ENCODE assay signal across 8 cellular contexts in the genomic region with DNA sequence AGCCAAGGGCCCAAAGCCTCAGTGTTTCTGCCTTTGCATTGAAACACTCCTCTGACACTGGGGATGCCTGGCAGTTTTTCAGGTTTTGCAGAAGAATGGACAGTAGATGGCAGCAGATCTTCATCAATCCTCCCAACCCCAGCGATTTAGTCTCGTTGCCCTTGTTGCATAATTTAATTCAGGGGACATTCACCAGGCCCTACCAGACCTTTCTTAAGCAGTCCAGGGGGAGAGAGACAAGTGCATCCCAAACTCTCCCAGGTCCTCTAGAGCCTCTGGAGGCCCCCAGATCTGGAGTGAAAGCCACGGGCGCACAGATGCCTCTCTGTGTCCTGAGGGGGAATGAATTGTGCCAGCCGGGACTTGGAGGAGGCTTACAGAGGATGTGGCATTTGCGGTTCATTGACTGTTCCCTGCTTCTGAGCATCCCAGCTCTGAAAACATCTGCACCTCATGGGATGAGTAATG. TPM values are rescaled to one million over a fixed set of nuclear protein-coding genes. Genes with fewer than 3 reads are reported as not detected.
DNase-seq lines count a peak whose midpoint lies in the region; ATAC-seq and TF ChIP-seq lines count a peak whose summit lies in the region.

No MANE protein-coding gene starts in this region.

- TF ChIP-seq CTCF in BE2C (IDR thresholded peaks at IDR 0.05; ENCODE audit: low read depth, low read length) = peak; percentile 88
- TF ChIP-seq CTCF in progenitor cell of endocrine pancreas (IDR thresholded peaks at IDR 0.05; ENCODE audit: unreplicated experiment) = peak; percentile 74

- H3K36me3 ChIP-seq in BE2C = no peaks in the 10 kb centered on the region

- peaks cover 3% of the 10 kb centered on the region; the same call in 1 of the 2 replicates for H3K4me1 ChIP-seq in BE2C

- ATAC-seq in GM18498 (IDR thresholded peaks at IDR 0.05; ENCODE audit: unreplicated experiment) (peak; percentile 39), HG03280 (IDR thresholded peaks at IDR 0.05; ENCODE audit: unreplicated experiment) (peak; percentile 39), Right ventricle myocardium superior (ENCODE audit: poor library complexity) (peak; percentile 87), HG03342 (IDR thresholded peaks at IDR 0.05; ENCODE audit: unreplicated experiment) (no peak)
- peak in 1 of 2 donors; percentile 41 for ATAC-seq in activated T-cell treated with anti-CD3 and anti-CD28 coated beads, Interleukin-2, amount 50 U/mL, for 72 hours (replicated peaks in 1 of 2)

- H3K4me3 ChIP-seq in BE2C (ENCODE audit: low read depth, low read length) = no peak overlapping the region

- no peaks in the 10 kb centered on the region for H3K27me3 Mint-ChIP-seq in activated T-cell treated with anti-CD3 and anti-CD28 coated beads, Interleukin-2, amount 50 U/mL, for 72 hours (ENCODE audit: low read depth)
- H3K27me3 Mint-ChIP-seq in progenitor cell of endocrine pancreas = no peaks in the 10 kb centered on the region

- H3K27ac Mint-ChIP-seq in activated T-cell treated with anti-CD3 and anti-CD28 coated beads, Interleukin-2, amount 50 U/mL, for 72 hours = no peak overlapping the region
- no peak overlapping the region for H3K27ac Mint-ChIP-seq in progenitor cell of endocrine pancreas

- intact Hi-C loops in Right ventricle myocardium superior (cut with DNase I) = loop anchor here (2.0 to 5.0 kb wide), 2 partner anchors 176 to 321 kb away; no protein-coding TSS in a partner anchor

- peaks cover 10% of the 10 kb centered on the region for H3K4me1 Mint-ChIP-seq in activated T-cell treated with anti-CD3 and anti-CD28 coated beads, Interleukin-2, amount 50 U/mL, for 72 hours (ENCODE audit: low read depth)
- H3K4me1 Mint-ChIP-seq in progenitor cell of endocrine pancreas (ENCODE audit: low read depth) = peaks cover 3% of the 10 kb centered on the region

- no peaks in the 10 kb centered on the region for H3K9me3 ChIP-seq in BE2C

- no peaks in the 10 kb centered on the region for H3K36me3 Mint-ChIP-seq in activated T-cell treated with anti-CD3 and anti-CD28 coated beads, Interleukin-2, amount 50 U/mL, for 72 hours (ENCODE audit: insufficient read depth in 2 of 2)
- peaks cover 9% of the 10 kb centered on the region for H3K36me3 Mint-ChIP-seq in progenitor cell of endocrine pancreas (ENCODE audit: insufficient read depth)

- H3K9me3 Mint-ChIP-seq in activated T-cell treated with anti-CD3 and anti-CD28 coated beads, Interleukin-2, amount 50 U/mL, for 72 hours = no peaks in the 10 kb centered on the region
- H3K9me3 Mint-ChIP-seq in progenitor cell of endocrine pancreas (ENCODE audit: low read depth) = no peaks in the 10 kb centered on the region

- DNase-seq in BE2C = peak; percentile 61
- DNase-seq in NCI-H526 treated with DMSO at 0.1 percent for 48 hours (lab: John Stamatoyannopoulos, UW) = peak; percentile 22
- DNase-seq in activated T-cell treated with anti-CD3 and anti-CD28 coated beads, Interleukin-2, amount 50 U/mL, for 72 hours = peak; percentile 28 to 43
- no peak for DNase-seq in Right ventricle myocardium superior
- DNase-seq in progenitor cell of endocrine pancreas (ENCODE audit: low spot score, unreplicated experiment) = no peak

- no peak overlapping the region for H3K4me3 Mint-ChIP-seq in activated T-cell treated with anti-CD3 and anti-CD28 coated beads, Interleukin-2, amount 50 U/mL, for 72 hours
- H3K4me3 Mint-ChIP-seq in progenitor cell of endocrine pancreas (ENCODE audit: low read depth) = no peak overlapping the region

- no peaks in the 10 kb centered on the region for H3K27me3 ChIP-seq in BE2C

RNA-seq across cellular contexts. Expression of gene MINDY4, which starts 29.6 kb away (rescaled TPM):
- 2.2 TPM for polyA plus RNA-seq in BE2C (2012; ENCODE audit: insufficient read depth, insufficient read length, low read depth)
- 1 to 10 TPM; 1.1 to 1.9 TPM for total RNA-seq in activated T-cell treated with anti-CD3 and anti-CD28 coated beads, Interleukin-2, amount 50 U/mL, for 72 hours
- 2.8 TPM for total RNA-seq in Right ventricle myocardium superior
- 14.3 and 15.5 TPM in 2 replicates for total RNA-seq in progenitor cell of endocrine pancreas

RNA-seq across cellular contexts. Expression of gene INMT, which starts 48.9 kb away (rescaled TPM):
- polyA plus RNA-seq in BE2C (2012; ENCODE audit: insufficient read depth, insufficient read length, low read depth) = not detected
- under 1 TPM in 1 of 2 donors, not detected in 1; 0.53 TPM for total RNA-seq in activated T-cell treated with anti-CD3 and anti-CD28 coated beads, Interleukin-2, amount 50 U/mL, for 72 hours
- total RNA-seq in Right ventricle myocardium superior (40.4 TPM), progenitor cell of endocrine pancreas (2.7 and 2.9 TPM in 2 replicates)

Comparison
In these comparisons a context has a peak if more than half of its experiments do, and no peak if none do; other contexts are left out.
1. DNase-seq: peak in BE2C (single experiment), NCI-H526 treated with DMSO at 0.1 percent for 48 hours (single experiment) and activated T-cell treated with anti-CD3 and anti-CD28 coated beads, Interleukin-2, amount 50 U/mL, for 72 hours (2 of 2); none in Right ventricle myocardium superior (single experiment) and progenitor cell of endocrine pancreas (single experiment).
2. RNA of gene INMT, which starts 48.9 kb away (total RNA-seq): 40.4 TPM in Right ventricle myocardium superior (single experiment); 2.7 to 2.9 TPM in progenitor cell of endocrine pancreas and 0.53 TPM in activated T-cell treated with anti-CD3 and anti-CD28 coated beads, Interleukin-2, amount 50 U/mL, for 72 hours; every median in the first group is over 10 times any median in the second.